ENCODE assay signal across 8 cellular contexts in the genomic region with DNA sequence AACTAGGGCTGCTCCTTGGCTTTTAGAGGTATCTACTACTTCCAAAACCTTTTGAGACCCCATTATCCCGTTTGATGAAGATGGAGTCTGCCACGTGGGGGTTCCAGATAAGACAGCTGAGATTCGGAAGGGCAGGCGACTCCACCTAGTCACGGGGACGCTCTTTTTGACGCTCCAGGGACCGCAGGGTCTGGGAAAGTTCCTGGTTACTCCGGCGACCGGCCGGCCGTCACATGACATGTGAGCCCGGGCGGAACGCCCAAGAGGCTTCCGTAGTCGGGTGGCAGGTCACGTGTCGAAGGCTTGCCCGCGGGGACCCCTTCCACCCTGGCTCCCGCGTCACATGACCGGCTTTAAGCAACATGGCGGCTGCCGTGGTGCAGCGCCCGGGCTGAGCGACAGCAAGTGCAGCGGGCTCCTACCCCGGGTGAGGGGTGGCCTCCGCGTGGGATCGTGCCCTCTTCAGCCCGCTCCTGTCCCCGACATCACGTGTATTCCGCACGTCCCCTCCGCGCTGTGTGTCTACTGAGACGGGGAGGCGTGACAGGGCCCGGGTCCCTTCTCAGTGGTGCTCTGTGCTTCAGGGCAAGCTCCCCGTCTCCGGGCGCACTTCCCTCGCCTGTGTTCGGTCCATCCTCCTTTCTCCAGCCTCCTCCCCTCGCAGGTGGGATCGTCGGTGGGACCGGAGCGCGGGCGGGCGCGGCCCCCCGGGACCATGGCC. TPM values are rescaled to one million over a fixed set of nuclear protein-coding genes. Genes with fewer than 3 reads are reported as not detected.
DNase-seq lines count a peak whose midpoint lies in the region; TF ChIP-seq lines count a peak whose summit lies in the region.

A gene with protein sequence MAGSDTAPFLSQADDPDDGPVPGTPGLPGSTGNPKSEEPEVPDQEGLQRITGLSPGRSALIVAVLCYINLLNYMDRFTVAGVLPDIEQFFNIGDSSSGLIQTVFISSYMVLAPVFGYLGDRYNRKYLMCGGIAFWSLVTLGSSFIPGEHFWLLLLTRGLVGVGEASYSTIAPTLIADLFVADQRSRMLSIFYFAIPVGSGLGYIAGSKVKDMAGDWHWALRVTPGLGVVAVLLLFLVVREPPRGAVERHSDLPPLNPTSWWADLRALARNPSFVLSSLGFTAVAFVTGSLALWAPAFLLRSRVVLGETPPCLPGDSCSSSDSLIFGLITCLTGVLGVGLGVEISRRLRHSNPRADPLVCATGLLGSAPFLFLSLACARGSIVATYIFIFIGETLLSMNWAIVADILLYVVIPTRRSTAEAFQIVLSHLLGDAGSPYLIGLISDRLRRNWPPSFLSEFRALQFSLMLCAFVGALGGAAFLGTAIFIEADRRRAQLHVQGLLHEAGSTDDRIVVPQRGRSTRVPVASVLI (plus strand): TSS at position 342 of the 721 bp plus-strand sequence. CDS start 374 bp downstream, at position 716.

- H3K4me3 Mint-ChIP-seq in HFFc6, result peak within 1 kb of the TSS; percentile 99

- peaks cover 8% of the 10 kb centered on the region; the same call in 1 of the 2 replicates for H3K36me3 Mint-ChIP-seq in HFFc6 (ENCODE audit: low read depth)

- H3K4me3 ChIP-seq in SK-N-SH (ENCODE audit: low read depth in 2 of 2, low read length in 1 of 2) (peak within 1 kb of the TSS; percentile 66 to 83), suprapubic skin (peak within 1 kb of the TSS; percentile 98)

- H3K9me3 Mint-ChIP-seq in HFFc6, result no peaks in the 10 kb centered on the region

- H3K79me2 ChIP-seq in SK-N-SH (ENCODE audit: insufficient read depth), result peaks cover 27% of the 10 kb centered on the region

- peak within 1 kb of the TSS; percentile 81 for H3K4me2 ChIP-seq in SK-N-SH

- peaks cover 7% of the 10 kb centered on the region for H3F3A ChIP-seq in SK-N-SH (replicated peaks; ENCODE audit: insufficient read depth)

- TF ChIP-seq EP300 in SK-N-SH (IDR thresholded peaks at IDR 0.05; ENCODE audit: borderline replicate concordance in 1 of 2, low read depth in 1 of 2, low read length in 1 of 2) (0 out of 4 replicates have a peak, but pooled peaks of 1 of the 2 experiments have one; percentile 22), suprapubic skin (IDR thresholded peaks at IDR 0.05) (no peak)

- peak within 1 kb of the TSS; percentile 100 for H3K27ac Mint-ChIP-seq in HFFc6

- H3K4me1 ChIP-seq in SK-N-SH (ENCODE audit: control insufficient read depth in 1 of 2, insufficient read depth in 2 of 2, low read depth in 1 of 2, low read length in 1 of 2), result peaks cover 5 to 8% of the 10 kb centered on the region in 2 experiments; a peak in 2 of 4 replicates
- H3K4me1 ChIP-seq in suprapubic skin, result peaks cover 23% of the 10 kb centered on the region

- H3K9ac ChIP-seq in SK-N-SH, result peak within 1 kb of the TSS; percentile 84

- no peaks in the 10 kb centered on the region for H3K9me3 ChIP-seq in SK-N-SH
- H3K9me3 ChIP-seq in suprapubic skin, result no peaks in the 10 kb centered on the region

- TF ChIP-seq CTCF in HFFc6 (IDR thresholded peaks at IDR 0.05), result no peak
- no peak for TF ChIP-seq CTCF in SK-N-SH (IDR thresholded peaks at IDR 0.05)
- no peak for TF ChIP-seq CTCF in suprapubic skin (IDR thresholded peaks at IDR 0.05)

- 2% methylated on average over 40 of the region's 60 CpGs for WGBS in SK-N-SH (ENCODE audit: low lambda C conversion rate)
- WGBS in suprapubic skin, result 1% methylated on average over 15 of the region's 60 CpGs

- POLR2A ChIA-PET in SK-N-SH (lab: Yijun Ruan, JAX), result interaction anchor here (0.9 to 1.9 kb wide), 6 partner anchors 10 to 152 kb away, joined by 3 to 10 read pairs (median 5); a partner anchor contains a TSS

- DNase-seq in GF-D8 (lab: John Stamatoyannopoulos, UW) (peak; percentile 81), HFFc6 (peak; percentile 97), NCI-H1048 (lab: John Stamatoyannopoulos, UW) (peak; percentile 83), SK-N-SH (peak; percentile 99), globus pallidus (ENCODE audit: low spot score) (peak; percentile 92), nucleus accumbens (lab: John Stamatoyannopoulos, UW) (peak; percentile 80 to 100 (median 95)), suprapubic skin (ENCODE audit: low spot score in 2 of 2) (peak; percentile 98 to 99)
- peak; percentile 92 for DNase-seq in activated naive CD4-positive, alpha-beta T cell treated with anti-CD3 and anti-CD28 coated beads, Interleukin-2, amount 50 U/mL, for 16 hours

- CTCF ChIA-PET in SK-N-SH (lab: Yijun Ruan, JAX), result interaction anchor here (0.9 to 2.0 kb wide), 10 partner anchors 11 to 153 kb away, joined by 3 to 8 read pairs (median 4); a partner anchor contains a TSS

- H3K36me3 ChIP-seq in SK-N-SH (replicated peaks in 1 of 2; ENCODE audit: control insufficient read depth in 1 of 2, insufficient read depth in 2 of 2, low read length in 1 of 2) (no peaks in the 10 kb centered on the region), suprapubic skin (peaks cover 20% of the 10 kb centered on the region)

- no peaks in the 10 kb centered on the region for H4K20me1 ChIP-seq in SK-N-SH (ENCODE audit: insufficient read depth)

- peak in 1 of 2 donors; percentile 7 for TF ChIP-seq POLR2A in suprapubic skin (IDR thresholded peaks at IDR 0.05)

- H3K27me3 ChIP-seq in SK-N-SH (ENCODE audit: insufficient read depth), result no peaks in the 10 kb centered on the region
- no peaks in the 10 kb centered on the region for H3K27me3 ChIP-seq in suprapubic skin

- H3K4me1 Mint-ChIP-seq in HFFc6 (ENCODE audit: low read depth), result peaks cover 26% of the 10 kb centered on the region

- peak within 1 kb of the TSS; percentile 66 for H2AFZ ChIP-seq in SK-N-SH (ENCODE audit: low read depth)

- no peak for TF ChIP-seq RAD21 in SK-N-SH (IDR thresholded peaks at IDR 0.05; ENCODE audit: low read length)

- H3K27ac ChIP-seq in SK-N-SH (ENCODE audit: low read depth in 2 of 2, low read length in 1 of 2) (peak within 1 kb of the TSS; percentile 93), suprapubic skin (peak within 1 kb of the TSS; percentile 82)

- no peaks in the 10 kb centered on the region for H3K9me2 ChIP-seq in SK-N-SH

- H3K27me3 Mint-ChIP-seq in HFFc6 (ENCODE audit: insufficient read depth), result no peaks in the 10 kb centered on the region; the same call in 1 of the 2 replicates

TF ChIP-seq in SK-N-SH, 30 proteins besides CTCF, POLR2A, EP300 and RAD21 (continues in another document):
- TF ChIP-seq, protein P1, sequence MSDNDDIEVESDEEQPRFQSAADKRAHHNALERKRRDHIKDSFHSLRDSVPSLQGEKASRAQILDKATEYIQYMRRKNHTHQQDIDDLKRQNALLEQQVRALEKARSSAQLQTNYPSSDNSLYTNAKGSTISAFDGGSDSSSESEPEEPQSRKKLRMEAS (IDR thresholded peaks at IDR 0.05; ENCODE audit: low read depth), result peak; percentile 87
- TF ChIP-seq FOXJ3 (CRISPR knock-in tag; IDR thresholded peaks at IDR 0.05), result no peak
- TF ChIP-seq TAF1 (IDR thresholded peaks at IDR 0.05; ENCODE audit: borderline replicate concordance, low read depth, low read length), result peak; percentile 93
- TF ChIP-seq, protein P2, sequence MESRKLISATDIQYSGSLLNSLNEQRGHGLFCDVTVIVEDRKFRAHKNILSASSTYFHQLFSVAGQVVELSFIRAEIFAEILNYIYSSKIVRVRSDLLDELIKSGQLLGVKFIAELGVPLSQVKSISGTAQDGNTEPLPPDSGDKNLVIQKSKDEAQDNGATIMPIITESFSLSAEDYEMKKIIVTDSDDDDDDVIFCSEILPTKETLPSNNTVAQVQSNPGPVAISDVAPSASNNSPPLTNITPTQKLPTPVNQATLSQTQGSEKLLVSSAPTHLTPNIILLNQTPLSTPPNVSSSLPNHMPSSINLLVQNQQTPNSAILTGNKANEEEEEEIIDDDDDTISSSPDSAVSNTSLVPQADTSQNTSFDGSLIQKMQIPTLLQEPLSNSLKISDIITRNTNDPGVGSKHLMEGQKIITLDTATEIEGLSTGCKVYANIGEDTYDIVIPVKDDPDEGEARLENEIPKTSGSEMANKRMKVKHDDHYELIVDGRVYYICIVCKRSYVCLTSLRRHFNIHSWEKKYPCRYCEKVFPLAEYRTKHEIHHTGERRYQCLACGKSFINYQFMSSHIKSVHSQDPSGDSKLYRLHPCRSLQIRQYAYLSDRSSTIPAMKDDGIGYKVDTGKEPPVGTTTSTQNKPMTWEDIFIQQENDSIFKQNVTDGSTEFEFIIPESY (IDR thresholded peaks at IDR 0.05; ENCODE audit: borderline replicate concordance, low read depth), result peak; percentile 77; the same call in 1 of the 2 replicates
- TF ChIP-seq SMC3 (IDR thresholded peaks at IDR 0.05; ENCODE audit: low read depth, low read length), result no peak
- peak; percentile 73 for TF ChIP-seq RCOR1 (IDR thresholded peaks at IDR 0.05; ENCODE audit: low read length)
- TF ChIP-seq RXRA (IDR thresholded peaks at IDR 0.05; ENCODE audit: borderline replicate concordance, low read depth), result no peak; the same call in 1 of the 2 replicates
- no peak for TF ChIP-seq NRF1 (IDR thresholded peaks at IDR 0.05; ENCODE audit: low read depth, low read length)
- peak; percentile 6; the same call in 1 of the 2 replicates for TF ChIP-seq TCF12 (IDR thresholded peaks at IDR 0.05)
- TF ChIP-seq, protein P3, sequence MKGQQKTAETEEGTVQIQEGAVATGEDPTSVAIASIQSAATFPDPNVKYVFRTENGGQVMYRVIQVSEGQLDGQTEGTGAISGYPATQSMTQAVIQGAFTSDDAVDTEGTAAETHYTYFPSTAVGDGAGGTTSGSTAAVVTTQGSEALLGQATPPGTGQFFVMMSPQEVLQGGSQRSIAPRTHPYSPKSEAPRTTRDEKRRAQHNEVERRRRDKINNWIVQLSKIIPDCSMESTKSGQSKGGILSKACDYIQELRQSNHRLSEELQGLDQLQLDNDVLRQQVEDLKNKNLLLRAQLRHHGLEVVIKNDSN (IDR thresholded peaks at IDR 0.05; ENCODE audit: borderline replicate concordance, low read depth), result peak; percentile 100
- TF ChIP-seq, protein P4, sequence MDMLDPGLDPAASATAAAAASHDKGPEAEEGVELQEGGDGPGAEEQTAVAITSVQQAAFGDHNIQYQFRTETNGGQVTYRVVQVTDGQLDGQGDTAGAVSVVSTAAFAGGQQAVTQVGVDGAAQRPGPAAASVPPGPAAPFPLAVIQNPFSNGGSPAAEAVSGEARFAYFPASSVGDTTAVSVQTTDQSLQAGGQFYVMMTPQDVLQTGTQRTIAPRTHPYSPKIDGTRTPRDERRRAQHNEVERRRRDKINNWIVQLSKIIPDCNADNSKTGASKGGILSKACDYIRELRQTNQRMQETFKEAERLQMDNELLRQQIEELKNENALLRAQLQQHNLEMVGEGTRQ (IDR thresholded peaks at IDR 0.05; ENCODE audit: borderline replicate concordance, low read depth, low read length), result peak; percentile 99
- TF ChIP-seq JUND (IDR thresholded peaks at IDR 0.05), result no peak; the same call in 1 of the 2 replicates

RNA-seq across cellular contexts. Expression of the gene that starts here (rescaled TPM):
- total RNA-seq in HFFc6 (2021; fragmentation: NEBNext Ultra II Directional; extraction: Animal tissue kit (Norgen Biotek cat#: 25700)), result 10 to 100 TPM; 36.9 to 43.0 (median 39.9) TPM
- 24.8 and 41.1 TPM in 2 replicates for polyA plus RNA-seq in SK-N-SH (2012; rRNA removed)
- 12.5 and 20.6 TPM in 2 replicates for polyA plus RNA-seq in SK-N-SH (2012; cell fraction: cytosol; rRNA removed)
- polyA plus RNA-seq in SK-N-SH (2012; cell fraction: nucleus; rRNA removed), result 104 and 116 TPM in 2 replicates
- 10 to 100 TPM; 26.0 to 42.8 (median 32.7) TPM for total RNA-seq in suprapubic skin

Comparison
In these comparisons a context has a peak if more than half of its experiments do, and no peak if none do; other contexts are left out.
1. Peak in every context shown above with its lines: DNase-seq, H3K4me3 ChIP-seq and H3K27ac ChIP-seq.